ENCODE assay signal across 19 cellular contexts in the genomic region with DNA sequence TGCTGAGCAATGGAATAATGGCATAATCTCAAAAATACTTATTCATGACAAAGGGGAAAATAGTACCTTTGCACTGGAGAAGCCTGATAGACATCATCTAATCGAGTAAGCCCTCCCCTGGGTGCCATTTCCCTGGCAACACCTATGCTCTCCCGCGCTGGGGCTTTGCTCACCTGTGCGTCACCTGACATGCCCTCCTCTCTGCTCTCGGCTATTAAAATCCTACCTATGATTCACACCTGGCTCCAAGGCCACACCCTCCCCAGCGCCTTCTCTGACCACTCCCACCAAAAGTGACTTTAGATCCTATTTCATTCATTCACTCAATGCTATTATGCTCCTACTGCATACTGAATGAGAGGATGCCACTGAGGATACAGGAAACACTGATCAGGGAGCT.
DNase-seq lines count a peak whose midpoint lies in the region; ATAC-seq and TF ChIP-seq lines count a peak whose summit lies in the region.
"Had no signal": no experiment of that assay in that cellular context is flagged by ENCODE, and none has a peak within 500 bp of the region (broad histone marks: within the 10 kb centered on the region; RNA-seq: fewer than 3 reads in every experiment).

No MANE protein-coding gene starts in this region.

- H3K4me1 ChIP-seq in HCT116 (ENCODE audit: control insufficient read depth in 1 of 2, insufficient read depth in 2 of 2, low read length in 2 of 2) = peaks cover 14 to 25% of the 10 kb centered on the region in 2 experiments
- H3K4me1 ChIP-seq in mucosa of descending colon (ENCODE audit: low read depth) = peaks cover 9% of the 10 kb centered on the region
- H3K4me1 ChIP-seq: BE2C, parathyroid adenoma had no signal

- H3K36me3 ChIP-seq in HCT116 (ENCODE audit: control insufficient read depth in 1 of 2, insufficient read depth in 2 of 2, low read length in 2 of 2) (no peaks in the 10 kb centered on the region), mucosa of descending colon (ENCODE audit: low read depth) (no peaks in the 10 kb centered on the region)
- H3K36me3 ChIP-seq: BE2C, thyroid gland had no signal

- CTCF ChIA-PET in HCT116 (lab: Charles Lee) = interaction anchor here (1.0 to 1.6 kb wide), 4 partner anchors 8 to 23 kb away, joined by 3 to 7 read pairs (median 4); no protein-coding TSS in a partner anchor

- H3K27me3 ChIP-seq in HCT116 (ENCODE audit: insufficient read depth, low read length) = peaks cover 5% of the 10 kb centered on the region; the same call in 1 of the 2 replicates
- H3K27me3 ChIP-seq: BE2C, thyroid gland had no signal

- intact Hi-C loops in HCT116 (cut with micrococcal nuclease) (no loop called here), mucosa of descending colon (cut with DNase I, micrococcal nuclease) (no loop called here)

- H3K4me3 Mint-ChIP-seq in brain = no peak overlapping the region
- H3K4me3 Mint-ChIP-seq: activated naive CD8-positive, alpha-beta T cell; activated T-cell treated with anti-CD3 and anti-CD28 coated beads, Interleukin-2, amount 50 U/mL, for 24 hours; T-cell had no signal

- TF ChIP-seq CTCF in HCT116 (IDR thresholded peaks at IDR 0.05 in 2 of 3, conservative IDR thresholded peaks at IDR 0.05 in 1 of 3; ENCODE audit: borderline replicate concordance in 1 of 3, insufficient read depth in 1 of 3, low read depth in 2 of 3, low read length in 2 of 3) = no peak
- TF ChIP-seq CTCF in brain (conservative IDR thresholded peaks at IDR 0.05) = no peak
- TF ChIP-seq CTCF in mucosa of descending colon (IDR thresholded peaks at IDR 0.05) = no peak

- peak; percentile 49 for ATAC-seq in HCT116
- peak; percentile 86 for ATAC-seq in mucosa of descending colon
- ATAC-seq: T-cell had no signal

- peaks cover 37% of the 10 kb centered on the region for H3K4me1 Mint-ChIP-seq in brain

- no peak for TF ChIP-seq RAD21 in HCT116 (IDR thresholded peaks at IDR 0.05; ENCODE audit: low read depth)

- H3K27ac ChIP-seq in HCT116 (ENCODE audit: low read depth, low read length) = no peak overlapping the region
- H3K27ac ChIP-seq: parathyroid adenoma had no signal

- DNase-seq in HCT116 (ENCODE audit: low read depth, low spot score) (peak; percentile 48), NCI-H146 (lab: John Stamatoyannopoulos, UW) (peak; percentile 85), mucosa of descending colon (peak; percentile 60 to 70 (median 67)), mucosa of gallbladder (ENCODE audit: low spot score) (no peak), NCI-H774 (lab: John Stamatoyannopoulos, UW) (no peak)
- no peak for DNase-seq in NK-92 treated with Interleukin-12 subunit alpha and Interleukin-12 subunit beta, amount 100 ng/mL, for 24 hours (lab: John Stamatoyannopoulos, UW)
- DNase-seq: activated CD4-positive, alpha-beta T cell treated with anti-CD3 and anti-CD28 coated beads, Interleukin-2, amount 50 U/mL, for 48 hours; activated T-cell treated with anti-CD3 and anti-CD28 coated beads, Interleukin-2, amount 50 U/mL, for 24 hours; BE2C; DND-41; hippocampal formation; NCI-H1048; T-cell; thyroid gland had no signal

- no peak for TF ChIP-seq POLR2A in HCT116 (IDR thresholded peaks at IDR 0.05; ENCODE audit: borderline replicate concordance, extremely low read depth, insufficient read depth, insufficient read length)

- peak overlapping the region; percentile 95 for H2AFZ ChIP-seq in HCT116 (ENCODE audit: low read depth, low read length, poor library complexity, severe bottlenecking)
- H2AFZ ChIP-seq: parathyroid adenoma had no signal

- no peaks in the 10 kb centered on the region for H4K20me1 ChIP-seq in HCT116 (ENCODE audit: insufficient read depth)

- H3K27me3 Mint-ChIP-seq in brain = peaks cover 4% of the 10 kb centered on the region
- H3K27me3 Mint-ChIP-seq: activated naive CD8-positive, alpha-beta T cell; activated T-cell treated with anti-CD3 and anti-CD28 coated beads, Interleukin-2, amount 50 U/mL, for 24 hours had no signal

- no peaks in the 10 kb centered on the region; a peak in 1 of 4 replicates for H3K9me3 ChIP-seq in HCT116 (ENCODE audit: control insufficient read depth in 1 of 2, insufficient read depth in 1 of 2, low read depth in 1 of 2, low read length in 2 of 2)
- no peaks in the 10 kb centered on the region for H3K9me3 ChIP-seq in mucosa of descending colon
- H3K9me3 ChIP-seq: BE2C, thyroid gland had no signal

- H3K4me3 ChIP-seq in HCT116 (replicated peaks in 1 of 2; ENCODE audit: low read depth in 1 of 2, low read length in 2 of 2) (peak overlapping the region in 1 of 2 experiments; percentile 9; a peak in 1 of 4 replicates), mucosa of descending colon (no peak overlapping the region)
- H3K4me3 ChIP-seq: K562, skin epidermis, thyroid gland had no signal

- no peaks in the 10 kb centered on the region for H3K79me2 ChIP-seq in HCT116 (ENCODE audit: insufficient read depth, low read length)
- H3K79me2 ChIP-seq: parathyroid adenoma had no signal

- H3K27ac Mint-ChIP-seq in brain = peak overlapping the region in 3 of 5 experiments; percentile 16 to 96 (median 70)
- H3K27ac Mint-ChIP-seq: activated naive CD8-positive, alpha-beta T cell; activated T-cell treated with anti-CD3 and anti-CD28 coated beads, Interleukin-2, amount 50 U/mL, for 24 hours; T-cell had no signal

- POLR2A ChIA-PET in HCT116 (lab: Charles Lee) = no interaction called here

- BruUV-seq in HCT116 (replicated peaks; lab: Mats Ljungman, UMichigan) = no TSS peak

- RAD21 ChIA-PET in HCT116 (lab: Charles Lee; ENCODE audit: low non-redundant PET in 1 of 2, low total read pairs in 2 of 2, uncharacterized antibody in 2 of 2, unreplicated experiment in 2 of 2) = no interaction called here

- peaks cover 0 to 3% (median 0%) of the 10 kb centered on the region in 5 experiments for H3K9me3 Mint-ChIP-seq in brain
- H3K9me3 Mint-ChIP-seq: activated T-cell treated with anti-CD3 and anti-CD28 coated beads, Interleukin-2, amount 50 U/mL, for 24 hours; T-cell had no signal

- H3K4me2 ChIP-seq in HCT116 (ENCODE audit: low read length) = peak overlapping the region; percentile 63

- no peak overlapping the region for H3K9ac ChIP-seq in HCT116 (ENCODE audit: low read length)
- H3K9ac ChIP-seq: parathyroid adenoma had no signal

- H3K9me2 ChIP-seq in HCT116 (ENCODE audit: insufficient read depth) = no peaks in the 10 kb centered on the region

- no peaks in the 10 kb centered on the region for H3K36me3 Mint-ChIP-seq in brain
- H3K36me3 Mint-ChIP-seq: activated naive CD8-positive, alpha-beta T cell; T-cell had no signal

TF ChIP-seq in HCT116, 20 proteins besides CTCF, POLR2A, EP300 and RAD21:
- TF ChIP-seq, protein P1, sequence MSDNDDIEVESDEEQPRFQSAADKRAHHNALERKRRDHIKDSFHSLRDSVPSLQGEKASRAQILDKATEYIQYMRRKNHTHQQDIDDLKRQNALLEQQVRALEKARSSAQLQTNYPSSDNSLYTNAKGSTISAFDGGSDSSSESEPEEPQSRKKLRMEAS (IDR thresholded peaks at IDR 0.05) = peak; percentile 49; the same call in 1 of the 2 replicates
- TF ChIP-seq ZFX (IDR thresholded peaks at IDR 0.05) = no peak

Comparison
In these comparisons a context has a peak if more than half of its experiments do, and no peak if none do; other contexts are left out.
1. DNase-seq: peak in HCT116 (single experiment), NCI-H146 (single experiment) and mucosa of descending colon (3 of 3); none in mucosa of gallbladder (single experiment), NCI-H774 (single experiment) and NK-92 treated with Interleukin-12 subunit alpha and Interleukin-12 subunit beta, amount 100 ng/mL, for 24 hours (single experiment).